Comparison of ENCODE assay signal across 8 cellular contexts in genomic region chr1:27011058-27011764, GRCh38. TPM values are rescaled to one million over a fixed set of nuclear protein-coding genes. Genes with fewer than 3 reads are reported as not detected.
DNase-seq lines count a peak whose midpoint lies in the region; ATAC-seq and TF ChIP-seq lines count a peak whose summit lies in the region.
"Had no signal": no experiment of that assay in that cellular context is flagged by ENCODE, and none has a peak within 500 bp of the region (broad histone marks: within the 10 kb centered on the region; RNA-seq: fewer than 3 reads in every experiment).

No MANE protein-coding gene starts in this region.

- peak; percentile 92 for DNase-seq in HT-29 (ENCODE audit: low spot score)
- DNase-seq in ascending aorta (ENCODE audit: low spot score in 2 of 2) = peak; percentile 54 to 89
- no peak for DNase-seq in suprapubic skin (ENCODE audit: low spot score in 2 of 2)
- no peak for DNase-seq in foreskin melanocyte
- DNase-seq: SHP77 treated with DMSO at 0.1 percent for 48 hours had no signal

- H3K27me3 ChIP-seq in ascending aorta (no peaks in the 10 kb centered on the region), iPS-15b (ENCODE audit: control insufficient read depth, insufficient read depth, low read length) (no peaks in the 10 kb centered on the region), suprapubic skin (no peaks in the 10 kb centered on the region)

- H3K4me3 ChIP-seq in ascending aorta = peak overlapping the region; percentile 72 to 76
- peak overlapping the region; percentile 98 for H3K4me3 ChIP-seq in iPS-15b (ENCODE audit: low read depth, low read length)
- peak overlapping the region; percentile 68 for H3K4me3 ChIP-seq in suprapubic skin

- H3K4me1 ChIP-seq in ascending aorta = peaks cover 16 to 24% of the 10 kb centered on the region in 2 donors
- peaks cover 20% of the 10 kb centered on the region for H3K4me1 ChIP-seq in iPS-15b (ENCODE audit: control insufficient read depth, insufficient read depth, low read length)
- H3K4me1 ChIP-seq in suprapubic skin = peaks cover 50% of the 10 kb centered on the region

- ATAC-seq in HG02588 (IDR thresholded peaks at IDR 0.05; ENCODE audit: unreplicated experiment) (no peak), HG03565 (IDR thresholded peaks at IDR 0.05; ENCODE audit: unreplicated experiment) (no peak)

- TF ChIP-seq CTCF in ascending aorta (IDR thresholded peaks at IDR 0.05) (no peak), suprapubic skin (IDR thresholded peaks at IDR 0.05) (no peak)

- H3K9me3 ChIP-seq in ascending aorta = no peaks in the 10 kb centered on the region
- no peaks in the 10 kb centered on the region for H3K9me3 ChIP-seq in iPS-15b (ENCODE audit: control insufficient read depth, insufficient read depth, low read length)
- H3K9me3 ChIP-seq in suprapubic skin = no peaks in the 10 kb centered on the region

- H3K27ac ChIP-seq in ascending aorta (peak overlapping the region; percentile 83 to 94), suprapubic skin (peak overlapping the region; percentile 93)

- H3K9ac ChIP-seq in iPS-15b (ENCODE audit: low read depth, low read length) = peak overlapping the region; percentile 96

- intact Hi-C loops in ascending aorta (cut with DNase I) = loop anchor here (1.0 kb wide), 2 partner anchors 11 to 20 kb away; no protein-coding TSS in a partner anchor

- TF ChIP-seq POLR2A in suprapubic skin (IDR thresholded peaks at IDR 0.05) = no peak

- H3K36me3 ChIP-seq in ascending aorta = peaks cover 3 to 5% of the 10 kb centered on the region in 2 donors
- peaks cover 17% of the 10 kb centered on the region for H3K36me3 ChIP-seq in iPS-15b (ENCODE audit: control insufficient read depth, insufficient read depth, low read length)
- peaks cover 2% of the 10 kb centered on the region for H3K36me3 ChIP-seq in suprapubic skin

- TF ChIP-seq EP300 in suprapubic skin (IDR thresholded peaks at IDR 0.05) = no peak

- 35% methylated on average over 15 of the region's 15 CpGs for WGBS in suprapubic skin

RNA-seq across cellular contexts. Expression of gene TENT5B, which starts 1.4 kb away (rescaled TPM):
- total RNA-seq in HT-29 (2014; rRNA removed; shearing (Covaris generic)) = 1.9 and 2.3 TPM in 2 replicates
- total RNA-seq in ascending aorta = 45.4 TPM
- total RNA-seq in suprapubic skin = 100 to 1,000 TPM in 3 of 4 donors, 10 to 100 TPM in 1; 72.3 to 233 (median 198) TPM

RNA-seq across cellular contexts. Expression of gene TRNP1, which starts 17.7 kb away (rescaled TPM):
- 182 and 203 TPM in 2 replicates for total RNA-seq in HT-29 (2014; rRNA removed; shearing (Covaris generic))
- total RNA-seq in ascending aorta (37.6 TPM), suprapubic skin (10 to 100 TPM in 3 of 4 donors, 1 to 10 TPM in 1; 7.9 to 41.7 (median 28.4) TPM)

RNA-seq across cellular contexts. Expression of gene KDF1, which starts 50.9 kb away (rescaled TPM):
- 47.1 and 48.7 TPM in 2 replicates for total RNA-seq in HT-29 (2014; rRNA removed; shearing (Covaris generic))
- total RNA-seq in ascending aorta (not detected), suprapubic skin (10 to 100 TPM; 21.9 to 51.1 (median 41.5) TPM)

Comparison
In these comparisons a context has a peak if more than half of its experiments do, and no peak if none do; other contexts are left out.
1. DNase-seq: peak in HT-29 (single experiment) and ascending aorta (2 of 2); none in suprapubic skin (0 of 2) and foreskin melanocyte (single experiment).
2. RNA of gene TENT5B, which starts 1.4 kb away (total RNA-seq): 72.3 to 233 TPM in suprapubic skin and 45.4 TPM in ascending aorta (single experiment); 1.9 to 2.3 TPM in HT-29; every median in the first group is over 10 times any median in the second.
3. RNA of gene KDF1, which starts 50.9 kb away (total RNA-seq): 47.1 to 48.7 TPM in HT-29 and 21.9 to 51.1 TPM in suprapubic skin; not detected in ascending aorta (single experiment); every median in the first group is over 10 times any median in the second.
4. Peak in every context shown above with its lines, with median percentiles within 50 percentile points of each other: H3K4me3 ChIP-seq.